In genomic region chr20:24650091-24650490, GRCh38 we compare ENCODE assay signal across 26 cellular contexts.
A peak's percentile ranks its signal among the peaks of the same experiment; 100 is the strongest.
DNase-seq lines count a peak whose midpoint lies in the region; ATAC-seq, FAIRE-seq and TF ChIP-seq lines count a peak whose summit lies in the region.
"Had no signal": no experiment of that assay in that cellular context is flagged by ENCODE, and none has a peak within 500 bp of the region (broad histone marks: within the 10 kb centered on the region; RNA-seq: fewer than 3 reads in every experiment).

No MANE protein-coding gene starts in this region.

- no peaks in the 10 kb centered on the region for H3K27me3 ChIP-seq in dorsolateral prefrontal cortex
- H3K27me3 ChIP-seq in trophoblast cell (ENCODE audit: insufficient read depth, low read length), result no peaks in the 10 kb centered on the region
- H3K27me3 ChIP-seq: cardiac muscle cell, ovary had no signal

- no peak overlapping the region for H2AK5ac ChIP-seq in trophoblast cell (ENCODE audit: low read length)

- peaks cover 5% of the 10 kb centered on the region for H3K27me3 Mint-ChIP-seq in HFFc6 (ENCODE audit: insufficient read depth)

- TF ChIP-seq POLR2A in A549 (IDR thresholded peaks at IDR 0.05; ENCODE audit: low read length), result no peak

- no peak overlapping the region for H2BK120ac ChIP-seq in trophoblast cell (ENCODE audit: insufficient read depth, low read length, poor library complexity)

- H3K4me1 Mint-ChIP-seq in HFFc6 (ENCODE audit: low read depth), result peaks cover 64% of the 10 kb centered on the region

- 72% methylated on average over 10 of the region's 10 CpGs for WGBS in A549 (ENCODE audit: missing lambda C conversion rate)
- no CpG with 5 or more reads among the region's 10 CpGs for WGBS in trophoblast cell (ENCODE audit: extremely low coverage, insufficient coverage, insufficient read length)

- H3K27ac Mint-ChIP-seq in HFFc6, result no peak overlapping the region
- H3K27ac Mint-ChIP-seq: activated naive CD4-positive, alpha-beta T cell treated with anti-CD3 and anti-CD28 coated beads, Interleukin-2, amount 50 U/mL, for 72 hours; activated T-cell treated with anti-CD3 and anti-CD28 coated beads, Interleukin-2, amount 50 U/mL, for 24 hours; effector memory CD8-positive, alpha-beta T cell; stimulated activated naive B cell treated with anti-CD40 and anti-IgM and Interleukin-4, amounts not matched to agents 10 μg/mL and 1 μg/mL and 100 μg/mL, for 72 hours had no signal

- intact Hi-C loops in dorsolateral prefrontal cortex (cut with DNase I), result loop anchor here in 1 of 2 donors (5.0 kb wide), 1 partner anchor 498 kb away; no protein-coding TSS in a partner anchor

- no peak for TF ChIP-seq RAD21 in A549 (conservative IDR thresholded peaks at IDR 0.05 in 1 of 2, IDR thresholded peaks at IDR 0.05 in 1 of 2)

- no peaks in the 10 kb centered on the region for H3K36me3 Mint-ChIP-seq in HFFc6 (ENCODE audit: low read depth)
- H3K36me3 Mint-ChIP-seq: activated naive CD4-positive, alpha-beta T cell treated with anti-CD3 and anti-CD28 coated beads, Interleukin-2, amount 50 U/mL, for 72 hours; stimulated activated naive B cell treated with anti-CD40 and anti-IgM and Interleukin-4, amounts not matched to agents 10 μg/mL and 1 μg/mL and 100 μg/mL, for 72 hours had no signal

- POLR2A ChIA-PET in A549 (lab: Yijun Ruan, JAX), result interaction anchor here (1.7 kb wide), 1 partner anchor 23 kb away, joined by 7 read pairs; no protein-coding TSS in a partner anchor

- no peak overlapping the region for H3K14ac ChIP-seq in trophoblast cell (ENCODE audit: low read length)

- no peak overlapping the region for H4K91ac ChIP-seq in trophoblast cell (ENCODE audit: low read depth, low read length)

- H3K4me3 ChIP-seq in A549 (no peak overlapping the region), dorsolateral prefrontal cortex (no peak overlapping the region), trophoblast cell (ENCODE audit: low read depth, low read length) (peak overlapping the region; percentile 40)
- H3K4me3 ChIP-seq: cardiac muscle cell, left lung, ovary, SK-N-MC, upper lobe of right lung had no signal

- no peak for ATAC-seq in A549
- no peak for ATAC-seq in HG03175 (IDR thresholded peaks at IDR 0.05; ENCODE audit: unreplicated experiment)
- no peak for ATAC-seq in HG02798 (IDR thresholded peaks at IDR 0.05; ENCODE audit: poor library complexity, unreplicated experiment)
- ATAC-seq: activated naive CD4-positive, alpha-beta T cell treated with anti-CD3 and anti-CD28 coated beads, Interleukin-2, amount 50 U/mL, for 72 hours; effector memory CD8-positive, alpha-beta T cell; left lung; upper lobe of right lung had no signal

- peak; percentile 32 for FAIRE-seq in A549 (lab: Jason Lieb, UNC)
- FAIRE-seq: G401.6, GM12891 had no signal

- no peak overlapping the region for H2AFZ ChIP-seq in trophoblast cell (ENCODE audit: insufficient read depth, low read length, poor library complexity)

- H3K27ac ChIP-seq in A549 (peak overlapping the region; percentile 75 to 82; a peak in 4 of 6 replicates), dorsolateral prefrontal cortex (peak overlapping the region in 32 of 59 donors; percentile 2 to 77 (median 37)), trophoblast cell (ENCODE audit: low read depth, low read length) (no peak overlapping the region)
- H3K27ac ChIP-seq: cardiac muscle cell, left lung, ovary, SK-N-MC, upper lobe of right lung had no signal

- H3K23ac ChIP-seq in trophoblast cell (ENCODE audit: low read length), result no peak overlapping the region

- no peaks in the 10 kb centered on the region for H3K9me3 Mint-ChIP-seq in HFFc6
- H3K9me3 Mint-ChIP-seq: activated naive CD4-positive, alpha-beta T cell treated with anti-CD3 and anti-CD28 coated beads, Interleukin-2, amount 50 U/mL, for 72 hours; activated T-cell treated with anti-CD3 and anti-CD28 coated beads, Interleukin-2, amount 50 U/mL, for 24 hours; effector memory CD8-positive, alpha-beta T cell; stimulated activated naive B cell treated with anti-CD40 and anti-IgM and Interleukin-4, amounts not matched to agents 10 μg/mL and 1 μg/mL and 100 μg/mL, for 72 hours had no signal

- H3K9ac ChIP-seq in trophoblast cell (ENCODE audit: low read length), result no peak overlapping the region

- no peak overlapping the region for H3K4ac ChIP-seq in trophoblast cell (ENCODE audit: low read depth, low read length)

- H3K4me1 ChIP-seq in A549 (peaks cover 44% of the 10 kb centered on the region), trophoblast cell (ENCODE audit: control insufficient read depth in 1 of 2, insufficient read depth in 2 of 2, low read length in 2 of 2) (no peaks in the 10 kb centered on the region)
- H3K4me1 ChIP-seq: left lung, upper lobe of right lung had no signal

- H4K8ac ChIP-seq in trophoblast cell (ENCODE audit: low read depth, low read length), result no peak overlapping the region

- TF ChIP-seq CTCF in A549 (IDR thresholded peaks at IDR 0.05) (no peak), HFFc6 (IDR thresholded peaks at IDR 0.05) (no peak), dorsolateral prefrontal cortex (IDR thresholded peaks at IDR 0.05 in 54 of 56, conservative IDR thresholded peaks at IDR 0.05 in 2 of 56; ENCODE audit: low read depth in 1 of 56, partially characterized antibody in 56 of 56) (no peak)

- H2BK12ac ChIP-seq in trophoblast cell (ENCODE audit: low read length), result no peak overlapping the region

- no peaks in the 10 kb centered on the region for H3K79me1 ChIP-seq in trophoblast cell (ENCODE audit: low read length)

- no peak overlapping the region for H3K18ac ChIP-seq in trophoblast cell (ENCODE audit: low read length)

- H3K9me3 ChIP-seq in A549 (no peaks in the 10 kb centered on the region), trophoblast cell (ENCODE audit: insufficient read depth, low read depth, low read length) (no peaks in the 10 kb centered on the region)
- H3K9me3 ChIP-seq: left lung, ovary, upper lobe of right lung had no signal

- peak overlapping the region; percentile 3; the same call in 1 of the 3 replicates for H3K4me2 ChIP-seq in A549
- no peak overlapping the region for H3K4me2 ChIP-seq in trophoblast cell (ENCODE audit: low read length)

- no peak for DNase-seq in A549 (ENCODE audit: low read depth in 1 of 2, low spot score in 1 of 2)
- peak; percentile 11 for DNase-seq in HFFc6
- DNase-seq in dorsolateral prefrontal cortex, result peak in 5 of 10 donors; percentile 43 to 64 (median 48)
- DNase-seq in trophoblast cell, result peak; percentile 11 to 57
- DNase-seq in cerebellar cortex (ENCODE audit: low spot score), result no peak
- no peak for DNase-seq in NCI-H226
- DNase-seq: ACHN; activated CD4-positive, alpha-beta T cell treated with anti-CD3 and anti-CD28 coated beads, Interleukin-2, amount 50 U/mL, for 4 hours; activated T-cell treated with anti-CD3 and anti-CD28 coated beads, Interleukin-2, amount 50 U/mL, for 24 hours; effector memory CD8-positive, alpha-beta T cell; foreskin melanocyte; NCI-H2029 treated with DMSO at 0.1 percent for 48 hours; NCI-H524; OCI-M1; stimulated activated CD4-positive, alpha-beta T cell treated with anti-CD3 and anti-CD28 coated beads, Interleukin-12 subunit alpha, Interleukin-12 subunit beta, amount 100 ng/mL, for 4 hours; stimulated activated naive B cell treated with anti-CD40 and anti-IgM and Interleukin-4, amounts not matched to agents 10 μg/mL and 1 μg/mL and 100 μg/mL, for 72 hours; upper lobe of right lung had no signal

- no peak overlapping the region for H3K4me3 Mint-ChIP-seq in HFFc6
- H3K4me3 Mint-ChIP-seq: activated T-cell treated with anti-CD3 and anti-CD28 coated beads, Interleukin-2, amount 50 U/mL, for 24 hours; effector memory CD8-positive, alpha-beta T cell; stimulated activated naive B cell treated with anti-CD40 and anti-IgM and Interleukin-4, amounts not matched to agents 10 μg/mL and 1 μg/mL and 100 μg/mL, for 72 hours had no signal

- H3K36me3 ChIP-seq in trophoblast cell (ENCODE audit: control insufficient read depth in 1 of 2, insufficient read depth in 2 of 2, low read length in 2 of 2), result no peaks in the 10 kb centered on the region
- H3K36me3 ChIP-seq: cardiac muscle cell, left lung, ovary, upper lobe of right lung had no signal

- no peaks in the 10 kb centered on the region for H3K79me2 ChIP-seq in trophoblast cell (ENCODE audit: control insufficient read depth, insufficient read depth, low read length, poor library complexity)

- H4K12ac ChIP-seq in trophoblast cell (ENCODE audit: low read depth, low read length), result no peak overlapping the region

- TF ChIP-seq EP300 in A549 (IDR thresholded peaks at IDR 0.05), result no peak

- H2BK5ac ChIP-seq in trophoblast cell (ENCODE audit: low read depth, low read length, poor library complexity), result no peak overlapping the region

- CTCF ChIA-PET in A549 (lab: Yijun Ruan, JAX), result interaction anchor here (1.6 to 4.4 kb wide), 3 partner anchors 14 to 56 kb away, joined by 4 to 22 read pairs (median 7); no protein-coding TSS in a partner anchor

TF ChIP-seq in A549, 52 proteins besides CTCF, POLR2A, EP300 and RAD21:
- TF ChIP-seq PHF8 (IDR thresholded peaks at IDR 0.05; ENCODE audit: borderline replicate concordance, low read depth), result no peak
- TF ChIP-seq, protein P1, sequence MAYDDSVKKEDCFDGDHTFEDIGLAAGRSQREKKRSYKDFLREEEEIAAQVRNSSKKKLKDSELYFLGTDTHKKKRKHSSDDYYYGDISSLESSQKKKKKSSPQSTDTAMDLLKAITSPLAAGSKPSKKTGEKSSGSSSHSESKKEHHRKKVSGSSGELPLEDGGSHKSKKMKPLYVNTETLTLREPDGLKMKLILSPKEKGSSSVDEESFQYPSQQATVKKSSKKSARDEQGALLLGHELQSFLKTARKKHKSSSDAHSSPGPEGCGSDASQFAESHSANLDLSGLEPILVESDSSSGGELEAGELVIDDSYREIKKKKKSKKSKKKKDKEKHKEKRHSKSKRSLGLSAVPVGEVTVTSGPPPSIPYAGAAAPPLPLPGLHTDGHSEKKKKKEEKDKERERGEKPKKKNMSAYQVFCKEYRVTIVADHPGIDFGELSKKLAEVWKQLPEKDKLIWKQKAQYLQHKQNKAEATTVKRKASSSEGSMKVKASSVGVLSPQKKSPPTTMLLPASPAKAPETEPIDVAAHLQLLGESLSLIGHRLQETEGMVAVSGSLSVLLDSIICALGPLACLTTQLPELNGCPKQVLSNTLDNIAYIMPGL (CRISPR knock-in tag; IDR thresholded peaks at IDR 0.05; ENCODE audit: borderline replicate concordance), result no peak
- no peak for TF ChIP-seq JUNB (IDR thresholded peaks at IDR 0.05)
- no peak for TF ChIP-seq CEBPB (IDR thresholded peaks at IDR 0.05)
- no peak for TF ChIP-seq GATA3 (IDR thresholded peaks at IDR 0.05; ENCODE audit: borderline replicate concordance)
- no peak for TF ChIP-seq BHLHE40 (IDR thresholded peaks at IDR 0.05; ENCODE audit: low read depth, low read length)
- TF ChIP-seq HDAC2 (IDR thresholded peaks at IDR 0.05), result no peak
- TF ChIP-seq FOSL2 (IDR thresholded peaks at IDR 0.05), result no peak
- no peak for TF ChIP-seq FOSL2 (CRISPR knock-in tag; IDR thresholded peaks at IDR 0.05)

Comparison
In these comparisons a context has a peak if more than half of its experiments do, and no peak if none do; other contexts are left out.
1. DNase-seq: peak in HFFc6 (single experiment) and trophoblast cell (2 of 2); none in A549 (0 of 2), cerebellar cortex (single experiment) and NCI-H226 (single experiment).